22 cellular contexts compared by ENCODE assay signal in genomic region chr2:32108111-32108510, GRCh38. TPM values are rescaled to one million over a fixed set of nuclear protein-coding genes. Genes with fewer than 3 reads are reported as not detected.
DNase-seq lines count a peak whose midpoint lies in the region; ATAC-seq, FAIRE-seq and TF ChIP-seq lines count a peak whose summit lies in the region.
"Had no signal": no experiment of that assay in that cellular context is flagged by ENCODE, and none has a peak within 500 bp of the region (broad histone marks: within the 10 kb centered on the region; RNA-seq: fewer than 3 reads in every experiment).

No MANE protein-coding gene starts in this region.

- H2AFZ ChIP-seq in HepG2 (ENCODE audit: low read length), result no peak overlapping the region

- CTCF ChIA-PET in HepG2 (lab: Yijun Ruan, JAX; ENCODE audit: low intra/inter-chr PET ratio, low total read pairs), result no interaction called here
- CTCF ChIA-PET in A549 (lab: Yijun Ruan, JAX), result no interaction called here

- WGBS in HepG2 (ENCODE audit: low lambda C conversion rate), result 92% methylated on average over 2 of the region's 2 CpGs
- 95% methylated on average over 2 of the region's 2 CpGs for WGBS in right lobe of liver (ENCODE audit: insufficient coverage, low coverage, low lambda C conversion rate, missing lambda C conversion rate)
- WGBS in A549 (ENCODE audit: missing lambda C conversion rate), result 95% methylated on average over 2 of the region's 2 CpGs
- 94 to 100% methylated on average over 2 of the region's 2 CpGs for WGBS in gastroesophageal sphincter (ENCODE audit: low coverage in 1 of 2), 2 donors

- FAIRE-seq in HepG2 (lab: Jason Lieb, UNC) (peak; percentile 12), A549 (lab: Jason Lieb, UNC) (peak; percentile 83), TTC549 (lab: Jason Lieb, UNC) (peak; percentile 5)
- FAIRE-seq: D721Med, G401.6, GM12891, GM19239 had no signal

- no peak overlapping the region for H3K4me3 ChIP-seq in HepG2 (replicated peaks in 1 of 3; ENCODE audit: insufficient read depth in 1 of 3, low read depth in 2 of 3, low read length in 3 of 3)
- no peak overlapping the region for H3K4me3 ChIP-seq in right lobe of liver
- H3K4me3 ChIP-seq in A549, result no peak overlapping the region
- H3K4me3 ChIP-seq in gastroesophageal sphincter, result no peak overlapping the region
- H3K4me3 ChIP-seq: BLaER1 had no signal

- no peak for TF ChIP-seq RAD21 in HepG2 (CRISPR knock-in tag; IDR thresholded peaks at IDR 0.05)
- no peak for TF ChIP-seq RAD21 in A549 (conservative IDR thresholded peaks at IDR 0.05 in 1 of 2, IDR thresholded peaks at IDR 0.05 in 1 of 2)

- POLR2A ChIA-PET in HepG2 (lab: Yijun Ruan, JAX), result no interaction called here
- POLR2A ChIA-PET in A549 (lab: Yijun Ruan, JAX), result no interaction called here

- DNase-seq in HepG2 (ENCODE audit: low spot score) (no peak), right lobe of liver (no peak), A549 (ENCODE audit: low read depth in 1 of 2, low spot score in 1 of 2) (no peak), NCI-H345 (lab: John Stamatoyannopoulos, UW) (no peak), retina (no peak)
- DNase-seq: 8988T; ACHN; BE2C; C1 segment of cervical spinal cord; Caco-2; Calu3; CD4-positive, alpha-beta memory T cell; CD4-positive, CD25-positive, alpha-beta regulatory T cell; DMS79 treated with DMSO at 0.1 percent for 48 hours; GF-D8 had no signal

- H3K79me2 ChIP-seq in HepG2 (ENCODE audit: insufficient read depth, low read length), result no peaks in the 10 kb centered on the region

- intact Hi-C loops in HepG2 (cut with micrococcal nuclease; ENCODE audit: unreplicated experiment) (no loop called here), right lobe of liver (cut with DNase I) (no loop called here)

- H4K20me1 ChIP-seq in HepG2 (ENCODE audit: insufficient read depth, low read length), result no peaks in the 10 kb centered on the region
- H4K20me1 ChIP-seq: BLaER1 had no signal

- no peaks in the 10 kb centered on the region for H3K27me3 ChIP-seq in HepG2 (ENCODE audit: control insufficient read depth in 1 of 2, insufficient read depth in 2 of 2, low read length in 2 of 2)
- H3K27me3 ChIP-seq in right lobe of liver, result no peaks in the 10 kb centered on the region
- no peaks in the 10 kb centered on the region for H3K27me3 ChIP-seq in gastroesophageal sphincter
- H3K27me3 ChIP-seq: BE2C, BLaER1 had no signal

- TF ChIP-seq CTCF in HepG2 (CRISPR knock-in tag; IDR thresholded peaks at IDR 0.05) (no peak), right lobe of liver (IDR thresholded peaks at IDR 0.05) (no peak), A549 (IDR thresholded peaks at IDR 0.05) (no peak), gastroesophageal sphincter (IDR thresholded peaks at IDR 0.05) (no peak)

- H3K36me3 ChIP-seq in HepG2 (replicated peaks in 1 of 2; ENCODE audit: control insufficient read depth in 1 of 2, insufficient read depth in 2 of 2, low read length in 2 of 2) (peaks cover 6 to 15% of the 10 kb centered on the region in 2 experiments; a peak in 3 of 5 replicates), right lobe of liver (no peaks in the 10 kb centered on the region), gastroesophageal sphincter (peaks cover 0 to 52% of the 10 kb centered on the region in 2 donors)

- H3K9me3 ChIP-seq in HepG2 (ENCODE audit: low read length) (no peaks in the 10 kb centered on the region), right lobe of liver (no peaks in the 10 kb centered on the region), A549 (no peaks in the 10 kb centered on the region), gastroesophageal sphincter (peaks cover 0 to 14% (median 0%) of the 10 kb centered on the region in 3 donors)
- H3K9me3 ChIP-seq: BE2C had no signal

- TF ChIP-seq POLR2A in HepG2 (IDR thresholded peaks at IDR 0.05; ENCODE audit: insufficient read depth in 1 of 2, low read depth in 2 of 2, low read length in 2 of 2) (no peak), right lobe of liver (IDR thresholded peaks at IDR 0.05) (no peak), A549 (IDR thresholded peaks at IDR 0.05; ENCODE audit: low read length) (no peak), gastroesophageal sphincter (IDR thresholded peaks at IDR 0.05) (no peak)

- H3K4me1 ChIP-seq in HepG2 (ENCODE audit: insufficient read depth, low read length) (no peaks in the 10 kb centered on the region), right lobe of liver (no peaks in the 10 kb centered on the region), A549 (no peaks in the 10 kb centered on the region), gastroesophageal sphincter (no peaks in the 10 kb centered on the region)
- H3K4me1 ChIP-seq: BE2C, BLaER1, Caco-2 had no signal

- H3K9ac ChIP-seq in HepG2 (ENCODE audit: insufficient read depth, low read depth, low read length), result no peak overlapping the region
- H3K9ac ChIP-seq: BLaER1 had no signal

- TF ChIP-seq EP300 in HepG2 (IDR thresholded peaks at IDR 0.05; ENCODE audit: low read depth in 2 of 2, low read length in 2 of 2), result no peak
- no peak for TF ChIP-seq EP300 in HepG2 (CRISPR knock-in tag; IDR thresholded peaks at IDR 0.05; ENCODE audit: borderline replicate concordance)
- TF ChIP-seq EP300 in A549 (IDR thresholded peaks at IDR 0.05), result no peak
- TF ChIP-seq EP300 in gastroesophageal sphincter (IDR thresholded peaks at IDR 0.05), result no peak

- H3K4me2 ChIP-seq in HepG2 (ENCODE audit: low read depth, low read length) (no peak overlapping the region), A549 (no peak overlapping the region)
- H3K4me2 ChIP-seq: BLaER1 had no signal

- BruUV-seq in HepG2 (replicated peaks; lab: Mats Ljungman, UMichigan), result no TSS peak

- no peak overlapping the region for H3K27ac ChIP-seq in HepG2 (ENCODE audit: extremely low read length, insufficient read depth, low read length)
- no peak overlapping the region for H3K27ac ChIP-seq in right lobe of liver
- H3K27ac ChIP-seq in A549, result no peak overlapping the region
- no peak overlapping the region for H3K27ac ChIP-seq in gastroesophageal sphincter
- H3K27ac ChIP-seq: BLaER1 had no signal

- in situ Hi-C loops in HepG2 (cut with HindIII; ENCODE audit: extremely low pct_ligation_motif_present, low pct_unique_long_range_greater_than_20kb), result loop anchor here (5.0 kb wide), 1 partner anchor 34 kb away; no protein-coding TSS in a partner anchor

- ATAC-seq in HepG2 (no peak), right lobe of liver (no peak), A549 (no peak), gastroesophageal sphincter (no peak)

RNA-seq across cellular contexts. Expression of gene SPAST, which starts 44.8 kb away (rescaled TPM):
- total RNA-seq in HepG2 (2016; rRNA removed; fragmentation: Illumina TruSeq; extraction: Trizol), result 40.4 and 41.5 TPM in 2 replicates
- 23.2 and 26.1 TPM in 2 replicates for total RNA-seq in HepG2 (2016; cell fraction: cytosol; rRNA removed; fragmentation: Illumina TruSeq; extraction: Trizol; ENCODE audit: low read depth)
- 37.5 and 39.9 TPM in 2 replicates for total RNA-seq in HepG2 (2016; cell fraction: insoluble cytoplasmic fraction; rRNA removed; fragmentation: Illumina TruSeq; extraction: Trizol)
- total RNA-seq in HepG2 (2016; cell fraction: membrane; rRNA removed; fragmentation: Illumina TruSeq; extraction: Trizol), result 33.7 and 34.4 TPM in 2 replicates
- 24.5 and 29.2 TPM in 2 replicates for total RNA-seq in HepG2 (2016; cell fraction: nucleus; rRNA removed; fragmentation: Illumina TruSeq; extraction: Trizol)
- 8.1 and 11.5 TPM in 2 replicates for polyA plus RNA-seq in HepG2 (2011; rRNA removed)
- polyA plus RNA-seq in HepG2 (2011; cell fraction: cytosol; rRNA removed), result 4.7 and 7.3 TPM in 2 replicates
- 3.2 and 3.8 TPM in 2 replicates for polyA plus RNA-seq in HepG2 (2011; cell fraction: nucleus; rRNA removed)
- polyA plus RNA-seq in HepG2 (2012), result 11.4 and 14.0 TPM in 2 replicates
- 2.0 and 2.8 TPM in 2 replicates for polyA plus RNA-seq in HepG2 (2016; cell fraction: cytosol; fragmentation: Illumina TruSeq; extraction: Trizol; ENCODE audit: low read depth)
- polyA plus RNA-seq in HepG2 (2016; cell fraction: insoluble cytoplasmic fraction; fragmentation: Illumina TruSeq; extraction: Trizol; ENCODE audit: low read depth), result 20.2 and 21.0 TPM in 2 replicates
- polyA plus RNA-seq in HepG2 (2016; cell fraction: membrane; fragmentation: Illumina TruSeq; extraction: Trizol; ENCODE audit: low read depth), result 8.6 and 9.2 TPM in 2 replicates
- 18.4 and 19.9 TPM in 2 replicates for polyA plus RNA-seq in HepG2 (2016; cell fraction: nucleus; fragmentation: Illumina TruSeq; extraction: Trizol; ENCODE audit: insufficient read depth, low read depth)
- 5.2 and 7.0 TPM in 2 replicates for polyA minus RNA-seq in HepG2 (2011; rRNA and poly(A)+ RNA removed; ENCODE audit: low replicate concordance)
- polyA minus RNA-seq in HepG2 (2011; cell fraction: cytosol; rRNA and poly(A)+ RNA removed), result 22.6 and 33.6 TPM in 2 replicates
- polyA minus RNA-seq in HepG2 (2011; cell fraction: nucleus; rRNA and poly(A)+ RNA removed), result 16.0 and 20.1 TPM in 2 replicates
- total RNA-seq in right lobe of liver, result 10 to 100 TPM in 1 of 6 experiments, 1 to 10 TPM in 5; 7.7 to 11.5 (median 9.1) TPM
- polyA plus RNA-seq in A549 (2011; rRNA removed), result 31.1 and 36.3 TPM in 2 replicates
- 5.3 and 6.0 TPM in 2 replicates for polyA plus RNA-seq in A549 (2012; cell fraction: cytosol; rRNA removed)
- 2.6 and 3.6 TPM in 2 replicates for polyA plus RNA-seq in A549 (2012; cell fraction: nucleus; rRNA removed)
- polyA plus RNA-seq in A549 (2017; fragmentation: RNase III; extraction: RNeasy Plus Mini Kit Qiagen cat#74134 plus additional on column Dnase treatment), result 18.3 to 19.1 TPM (median 18.7 TPM) in 3 replicates
- 14.4 and 15.4 TPM in 2 replicates for polyA minus RNA-seq in A549 (2011; rRNA and poly(A)+ RNA removed)
- total RNA-seq in gastroesophageal sphincter, result 10 to 100 TPM; 14.7 to 24.6 (median 15.6) TPM

RNA-seq across cellular contexts. Expression of gene SLC30A6, which starts 57.6 kb away (rescaled TPM):
- total RNA-seq in HepG2 (2016; rRNA removed; fragmentation: Illumina TruSeq; extraction: Trizol) (25.7 and 26.0 TPM in 2 replicates), right lobe of liver (10 to 100 TPM; 10.0 to 13.1 (median 12.4) TPM), gastroesophageal sphincter (10 to 100 TPM; 14.5 to 20.1 (median 16.1) TPM)
- total RNA-seq in HepG2 (2016; cell fraction: cytosol; rRNA removed; fragmentation: Illumina TruSeq; extraction: Trizol; ENCODE audit: low read depth), result 3.4 and 3.5 TPM in 2 replicates
- total RNA-seq in HepG2 (2016; cell fraction: insoluble cytoplasmic fraction; rRNA removed; fragmentation: Illumina TruSeq; extraction: Trizol), result 24.7 and 26.0 TPM in 2 replicates
- total RNA-seq in HepG2 (2016; cell fraction: membrane; rRNA removed; fragmentation: Illumina TruSeq; extraction: Trizol), result 7.7 and 8.4 TPM in 2 replicates
- total RNA-seq in HepG2 (2016; cell fraction: nucleus; rRNA removed; fragmentation: Illumina TruSeq; extraction: Trizol), result 27.6 and 34.5 TPM in 2 replicates
- polyA plus RNA-seq in HepG2 (2011; rRNA removed) (19.8 and 26.1 TPM in 2 replicates), A549 (2011; rRNA removed) (54.0 and 69.5 TPM in 2 replicates), A549 (2017; fragmentation: RNase III; extraction: RNeasy Plus Mini Kit Qiagen cat#74134 plus additional on column Dnase treatment) (22.7 to 23.3 TPM (median 23.1 TPM) in 3 replicates)
- 12.3 and 20.7 TPM in 2 replicates for polyA plus RNA-seq in HepG2 (2011; cell fraction: cytosol; rRNA removed)
- polyA plus RNA-seq in HepG2 (2011; cell fraction: nucleus; rRNA removed), result 7.8 and 10.3 TPM in 2 replicates
- polyA plus RNA-seq in HepG2 (2012), result 14.5 and 18.8 TPM in 2 replicates
- polyA plus RNA-seq in HepG2 (2016; cell fraction: cytosol; fragmentation: Illumina TruSeq; extraction: Trizol; ENCODE audit: low read depth), result 1.1 and 1.2 TPM in 2 replicates
- 15.8 and 17.5 TPM in 2 replicates for polyA plus RNA-seq in HepG2 (2016; cell fraction: insoluble cytoplasmic fraction; fragmentation: Illumina TruSeq; extraction: Trizol; ENCODE audit: low read depth)
- polyA plus RNA-seq in HepG2 (2016; cell fraction: membrane; fragmentation: Illumina TruSeq; extraction: Trizol; ENCODE audit: low read depth), result 3.1 and 3.4 TPM in 2 replicates
- polyA plus RNA-seq in HepG2 (2016; cell fraction: nucleus; fragmentation: Illumina TruSeq; extraction: Trizol; ENCODE audit: insufficient read depth, low read depth), result 25.8 and 27.4 TPM in 2 replicates
- polyA minus RNA-seq in HepG2 (2011; rRNA and poly(A)+ RNA removed; ENCODE audit: low replicate concordance), result 18.7 and 24.5 TPM in 2 replicates
- polyA minus RNA-seq in HepG2 (2011; cell fraction: cytosol; rRNA and poly(A)+ RNA removed), result 24.5 and 25.1 TPM in 2 replicates
- 71.7 and 84.9 TPM in 2 replicates for polyA minus RNA-seq in HepG2 (2011; cell fraction: nucleus; rRNA and poly(A)+ RNA removed)
- 11.2 and 12.2 TPM in 2 replicates for polyA plus RNA-seq in A549 (2012; cell fraction: cytosol; rRNA removed)
- polyA plus RNA-seq in A549 (2012; cell fraction: nucleus; rRNA removed), result 6.1 and 11.3 TPM in 2 replicates
- 33.9 and 37.4 TPM in 2 replicates for polyA minus RNA-seq in A549 (2011; rRNA and poly(A)+ RNA removed)
